In the genomic region with DNA sequence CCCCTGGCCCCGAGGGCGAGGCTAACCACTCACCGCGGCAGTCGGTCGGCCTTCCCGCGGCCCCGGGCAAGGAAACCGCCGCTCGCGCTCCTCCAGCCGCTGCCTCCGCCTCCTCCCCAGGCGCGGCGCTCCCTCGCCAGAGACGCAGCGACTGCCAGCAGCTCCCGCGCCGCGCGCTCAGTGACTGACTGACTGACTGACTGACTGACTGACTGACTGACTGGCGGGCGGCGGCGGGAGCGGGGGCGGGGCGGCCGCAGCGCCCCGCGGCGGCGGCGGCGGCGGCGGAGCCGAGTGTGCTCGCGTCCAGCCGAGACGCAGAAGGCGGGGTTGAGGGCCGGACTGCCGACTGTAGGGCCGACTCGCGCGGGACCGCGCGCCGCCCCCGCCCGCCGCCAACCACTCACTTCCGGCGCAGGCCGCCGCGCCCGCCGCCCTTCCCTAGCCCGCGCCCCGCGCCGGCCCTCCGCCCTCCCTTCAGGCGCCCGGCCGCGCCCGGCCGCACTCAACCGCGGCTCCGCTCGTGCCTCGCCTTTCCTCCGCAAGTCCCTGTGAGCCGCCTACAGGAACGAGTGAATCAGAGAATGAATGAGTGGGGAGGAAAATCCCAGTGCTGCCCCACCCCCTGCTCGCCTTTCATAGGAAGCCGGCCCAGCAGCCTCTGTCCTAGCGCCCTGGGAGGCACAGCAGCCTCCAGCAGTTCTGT, we compare ENCODE assay signal across 1 cellular context.
A peak's percentile ranks its signal among the peaks of the same experiment; 100 is the strongest.
TF ChIP-seq lines count a peak whose summit lies in the region.

A gene with protein sequence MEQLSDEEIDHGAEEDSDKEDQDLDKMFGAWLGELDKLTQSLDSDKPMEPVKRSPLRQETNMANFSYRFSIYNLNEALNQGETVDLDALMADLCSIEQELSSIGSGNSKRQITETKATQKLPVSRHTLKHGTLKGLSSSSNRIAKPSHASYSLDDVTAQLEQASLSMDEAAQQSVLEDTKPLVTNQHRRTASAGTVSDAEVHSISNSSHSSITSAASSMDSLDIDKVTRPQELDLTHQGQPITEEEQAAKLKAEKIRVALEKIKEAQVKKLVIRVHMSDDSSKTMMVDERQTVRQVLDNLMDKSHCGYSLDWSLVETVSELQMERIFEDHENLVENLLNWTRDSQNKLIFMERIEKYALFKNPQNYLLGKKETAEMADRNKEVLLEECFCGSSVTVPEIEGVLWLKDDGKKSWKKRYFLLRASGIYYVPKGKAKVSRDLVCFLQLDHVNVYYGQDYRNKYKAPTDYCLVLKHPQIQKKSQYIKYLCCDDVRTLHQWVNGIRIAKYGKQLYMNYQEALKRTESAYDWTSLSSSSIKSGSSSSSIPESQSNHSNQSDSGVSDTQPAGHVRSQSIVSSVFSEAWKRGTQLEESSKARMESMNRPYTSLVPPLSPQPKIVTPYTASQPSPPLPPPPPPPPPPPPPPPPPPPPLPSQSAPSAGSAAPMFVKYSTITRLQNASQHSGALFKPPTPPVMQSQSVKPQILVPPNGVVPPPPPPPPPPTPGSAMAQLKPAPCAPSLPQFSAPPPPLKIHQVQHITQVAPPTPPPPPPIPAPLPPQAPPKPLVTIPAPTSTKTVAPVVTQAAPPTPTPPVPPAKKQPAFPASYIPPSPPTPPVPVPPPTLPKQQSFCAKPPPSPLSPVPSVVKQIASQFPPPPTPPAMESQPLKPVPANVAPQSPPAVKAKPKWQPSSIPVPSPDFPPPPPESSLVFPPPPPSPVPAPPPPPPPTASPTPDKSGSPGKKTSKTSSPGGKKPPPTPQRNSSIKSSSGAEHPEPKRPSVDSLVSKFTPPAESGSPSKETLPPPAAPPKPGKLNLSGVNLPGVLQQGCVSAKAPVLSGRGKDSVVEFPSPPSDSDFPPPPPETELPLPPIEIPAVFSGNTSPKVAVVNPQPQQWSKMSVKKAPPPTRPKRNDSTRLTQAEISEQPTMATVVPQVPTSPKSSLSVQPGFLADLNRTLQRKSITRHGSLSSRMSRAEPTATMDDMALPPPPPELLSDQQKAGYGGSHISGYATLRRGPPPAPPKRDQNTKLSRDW (minus strand): TSS at position 224 of the 706 bp plus-strand sequence. CDS start 39,948 bp downstream, outside the sequence.

TF ChIP-seq in K562, 482 proteins besides CTCF, POLR2A, EP300 and RAD21 (continues in another document):
- no peak for TF ChIP-seq CHD2 (IDR thresholded peaks at IDR 0.05; ENCODE audit: low read depth, low read length)
- TF ChIP-seq GABPA (tag; conservative IDR thresholded peaks at IDR 0.05; ENCODE audit: low read depth): peak; percentile 80
- TF ChIP-seq ZNF41 (CRISPR knock-in tag; conservative IDR thresholded peaks at IDR 0.05): no peak
- TF ChIP-seq ZBTB1 (CRISPR knock-in tag; IDR thresholded peaks at IDR 0.05; ENCODE audit: borderline replicate concordance, low read depth): peak; percentile 73; the same call in 1 of the 2 replicates
- TF ChIP-seq RB1 (IDR thresholded peaks at IDR 0.05; ENCODE audit: low read depth): peak; percentile 35; the same call in 1 of the 2 replicates
- TF ChIP-seq POLR2AphosphoS5 (IDR thresholded peaks at IDR 0.05; ENCODE audit: control insufficient read depth, insufficient read depth, low read depth, low read length): 0 out of 2 replicates have a peak, but pooled peaks have one; percentile 21
- TF ChIP-seq CCNT2 (IDR thresholded peaks at IDR 0.05; ENCODE audit: borderline replicate concordance, extremely low read depth, insufficient read length, low read depth, low read length): peak; percentile 56
- peak; percentile 84 for TF ChIP-seq CXXC5 (CRISPR knock-in tag; IDR thresholded peaks at IDR 0.05)
- no peak for TF ChIP-seq TRIM28 (IDR thresholded peaks at IDR 0.05)
- TF ChIP-seq TAF1 (IDR thresholded peaks at IDR 0.05; ENCODE audit: control insufficient read depth, extremely low read depth, insufficient read depth, low read length, severe bottlenecking): peak; percentile 23
- peak; percentile 30 for TF ChIP-seq KDM5B (IDR thresholded peaks at IDR 0.05; ENCODE audit: insufficient replicate concordance, low read depth, low read length)
- TF ChIP-seq, protein P1, sequence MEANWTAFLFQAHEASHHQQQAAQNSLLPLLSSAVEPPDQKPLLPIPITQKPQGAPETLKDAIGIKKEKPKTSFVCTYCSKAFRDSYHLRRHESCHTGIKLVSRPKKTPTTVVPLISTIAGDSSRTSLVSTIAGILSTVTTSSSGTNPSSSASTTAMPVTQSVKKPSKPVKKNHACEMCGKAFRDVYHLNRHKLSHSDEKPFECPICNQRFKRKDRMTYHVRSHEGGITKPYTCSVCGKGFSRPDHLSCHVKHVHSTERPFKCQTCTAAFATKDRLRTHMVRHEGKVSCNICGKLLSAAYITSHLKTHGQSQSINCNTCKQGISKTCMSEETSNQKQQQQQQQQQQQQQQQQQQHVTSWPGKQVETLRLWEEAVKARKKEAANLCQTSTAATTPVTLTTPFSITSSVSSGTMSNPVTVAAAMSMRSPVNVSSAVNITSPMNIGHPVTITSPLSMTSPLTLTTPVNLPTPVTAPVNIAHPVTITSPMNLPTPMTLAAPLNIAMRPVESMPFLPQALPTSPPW (CRISPR knock-in tag; IDR thresholded peaks at IDR 0.05): peak; percentile 79
- TF ChIP-seq PHF20 (IDR thresholded peaks at IDR 0.05; ENCODE audit: partially characterized antibody): peak; percentile 25
- TF ChIP-seq, protein P2, sequence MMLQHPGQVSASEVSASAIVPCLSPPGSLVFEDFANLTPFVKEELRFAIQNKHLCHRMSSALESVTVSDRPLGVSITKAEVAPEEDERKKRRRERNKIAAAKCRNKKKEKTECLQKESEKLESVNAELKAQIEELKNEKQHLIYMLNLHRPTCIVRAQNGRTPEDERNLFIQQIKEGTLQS (IDR thresholded peaks at IDR 0.05): no peak
- TF ChIP-seq, protein P2 (CRISPR knock-in tag; conservative IDR thresholded peaks at IDR 0.05): no peak
- TF ChIP-seq DNMT1 (IDR thresholded peaks at IDR 0.05): no peak
- TF ChIP-seq NONO (IDR thresholded peaks at IDR 0.05; ENCODE audit: low read depth in 2 of 2, low read length in 1 of 2): peak in 1 of 2 experiments; percentile 13; a peak in 1 of 4 replicates
- TF ChIP-seq, protein P3, sequence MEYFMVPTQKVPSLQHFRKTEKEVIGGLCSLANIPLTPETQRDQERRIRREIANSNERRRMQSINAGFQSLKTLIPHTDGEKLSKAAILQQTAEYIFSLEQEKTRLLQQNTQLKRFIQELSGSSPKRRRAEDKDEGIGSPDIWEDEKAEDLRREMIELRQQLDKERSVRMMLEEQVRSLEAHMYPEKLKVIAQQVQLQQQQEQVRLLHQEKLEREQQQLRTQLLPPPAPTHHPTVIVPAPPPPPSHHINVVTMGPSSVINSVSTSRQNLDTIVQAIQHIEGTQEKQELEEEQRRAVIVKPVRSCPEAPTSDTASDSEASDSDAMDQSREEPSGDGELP (CRISPR knock-in tag; IDR thresholded peaks at IDR 0.05; ENCODE audit: borderline replicate concordance): 0 out of 2 replicates have a peak, but pooled peaks have one; percentile 3
- TF ChIP-seq, protein P4, sequence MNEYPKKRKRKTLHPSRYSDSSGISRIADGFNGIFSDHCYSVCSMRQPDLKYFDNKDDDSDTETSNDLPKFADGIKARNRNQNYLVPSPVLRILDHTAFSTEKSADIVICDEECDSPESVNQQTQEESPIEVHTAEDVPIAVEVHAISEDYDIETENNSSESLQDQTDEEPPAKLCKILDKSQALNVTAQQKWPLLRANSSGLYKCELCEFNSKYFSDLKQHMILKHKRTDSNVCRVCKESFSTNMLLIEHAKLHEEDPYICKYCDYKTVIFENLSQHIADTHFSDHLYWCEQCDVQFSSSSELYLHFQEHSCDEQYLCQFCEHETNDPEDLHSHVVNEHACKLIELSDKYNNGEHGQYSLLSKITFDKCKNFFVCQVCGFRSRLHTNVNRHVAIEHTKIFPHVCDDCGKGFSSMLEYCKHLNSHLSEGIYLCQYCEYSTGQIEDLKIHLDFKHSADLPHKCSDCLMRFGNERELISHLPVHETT (CRISPR knock-in tag; conservative IDR thresholded peaks at IDR 0.05 in 1 of 2, IDR thresholded peaks at IDR 0.05 in 1 of 2): no peak
- peak; percentile 90 for TF ChIP-seq SMAD4 (CRISPR knock-in tag; conservative IDR thresholded peaks at IDR 0.05)
- TF ChIP-seq, protein P5, sequence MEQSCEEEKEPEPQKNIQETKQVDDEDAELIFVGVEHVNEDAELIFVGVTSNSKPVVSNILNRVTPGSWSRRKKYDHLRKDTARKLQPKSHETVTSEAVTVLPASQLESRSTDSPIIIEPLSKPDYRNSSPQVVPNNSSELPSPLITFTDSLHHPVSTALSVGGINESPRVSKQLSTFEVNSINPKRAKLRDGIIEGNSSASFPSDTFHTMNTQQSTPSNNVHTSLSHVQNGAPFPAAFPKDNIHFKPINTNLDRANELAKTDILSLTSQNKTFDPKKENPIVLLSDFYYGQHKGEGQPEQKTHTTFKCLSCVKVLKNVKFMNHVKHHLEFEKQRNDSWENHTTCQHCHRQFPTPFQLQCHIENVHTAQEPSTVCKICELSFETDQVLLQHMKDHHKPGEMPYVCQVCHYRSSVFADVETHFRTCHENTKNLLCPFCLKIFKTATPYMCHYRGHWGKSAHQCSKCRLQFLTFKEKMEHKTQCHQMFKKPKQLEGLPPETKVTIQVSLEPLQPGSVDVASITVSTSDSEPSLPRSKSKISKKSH (CRISPR knock-in tag; IDR thresholded peaks at IDR 0.05): no peak
- no peak for TF ChIP-seq ZNF124 (CRISPR knock-in tag; IDR thresholded peaks at IDR 0.05)
- TF ChIP-seq, protein P6, sequence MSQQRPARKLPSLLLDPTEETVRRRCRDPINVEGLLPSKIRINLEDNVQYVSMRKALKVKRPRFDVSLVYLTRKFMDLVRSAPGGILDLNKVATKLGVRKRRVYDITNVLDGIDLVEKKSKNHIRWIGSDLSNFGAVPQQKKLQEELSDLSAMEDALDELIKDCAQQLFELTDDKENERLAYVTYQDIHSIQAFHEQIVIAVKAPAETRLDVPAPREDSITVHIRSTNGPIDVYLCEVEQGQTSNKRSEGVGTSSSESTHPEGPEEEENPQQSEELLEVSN (IDR thresholded peaks at IDR 0.05; ENCODE audit: borderline replicate concordance in 1 of 2, extremely low read depth in 1 of 2, insufficient read depth in 1 of 2, insufficient read length in 1 of 2, low read depth in 1 of 2, low read length in 1 of 2, poor library complexity in 1 of 2, severe bottlenecking in 1 of 2): peak in 1 of 2 experiments; percentile 40
- TF ChIP-seq, protein P7, sequence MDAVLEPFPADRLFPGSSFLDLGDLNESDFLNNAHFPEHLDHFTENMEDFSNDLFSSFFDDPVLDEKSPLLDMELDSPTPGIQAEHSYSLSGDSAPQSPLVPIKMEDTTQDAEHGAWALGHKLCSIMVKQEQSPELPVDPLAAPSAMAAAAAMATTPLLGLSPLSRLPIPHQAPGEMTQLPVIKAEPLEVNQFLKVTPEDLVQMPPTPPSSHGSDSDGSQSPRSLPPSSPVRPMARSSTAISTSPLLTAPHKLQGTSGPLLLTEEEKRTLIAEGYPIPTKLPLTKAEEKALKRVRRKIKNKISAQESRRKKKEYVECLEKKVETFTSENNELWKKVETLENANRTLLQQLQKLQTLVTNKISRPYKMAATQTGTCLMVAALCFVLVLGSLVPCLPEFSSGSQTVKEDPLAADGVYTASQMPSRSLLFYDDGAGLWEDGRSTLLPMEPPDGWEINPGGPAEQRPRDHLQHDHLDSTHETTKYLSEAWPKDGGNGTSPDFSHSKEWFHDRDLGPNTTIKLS (IDR thresholded peaks at IDR 0.05; ENCODE audit: borderline replicate concordance, low read depth): peak; percentile 25; the same call in 1 of the 2 replicates
- no peak for TF ChIP-seq ZNF79 (CRISPR knock-in tag; IDR thresholded peaks at IDR 0.05; ENCODE audit: low read depth)
- TF ChIP-seq, protein P8, sequence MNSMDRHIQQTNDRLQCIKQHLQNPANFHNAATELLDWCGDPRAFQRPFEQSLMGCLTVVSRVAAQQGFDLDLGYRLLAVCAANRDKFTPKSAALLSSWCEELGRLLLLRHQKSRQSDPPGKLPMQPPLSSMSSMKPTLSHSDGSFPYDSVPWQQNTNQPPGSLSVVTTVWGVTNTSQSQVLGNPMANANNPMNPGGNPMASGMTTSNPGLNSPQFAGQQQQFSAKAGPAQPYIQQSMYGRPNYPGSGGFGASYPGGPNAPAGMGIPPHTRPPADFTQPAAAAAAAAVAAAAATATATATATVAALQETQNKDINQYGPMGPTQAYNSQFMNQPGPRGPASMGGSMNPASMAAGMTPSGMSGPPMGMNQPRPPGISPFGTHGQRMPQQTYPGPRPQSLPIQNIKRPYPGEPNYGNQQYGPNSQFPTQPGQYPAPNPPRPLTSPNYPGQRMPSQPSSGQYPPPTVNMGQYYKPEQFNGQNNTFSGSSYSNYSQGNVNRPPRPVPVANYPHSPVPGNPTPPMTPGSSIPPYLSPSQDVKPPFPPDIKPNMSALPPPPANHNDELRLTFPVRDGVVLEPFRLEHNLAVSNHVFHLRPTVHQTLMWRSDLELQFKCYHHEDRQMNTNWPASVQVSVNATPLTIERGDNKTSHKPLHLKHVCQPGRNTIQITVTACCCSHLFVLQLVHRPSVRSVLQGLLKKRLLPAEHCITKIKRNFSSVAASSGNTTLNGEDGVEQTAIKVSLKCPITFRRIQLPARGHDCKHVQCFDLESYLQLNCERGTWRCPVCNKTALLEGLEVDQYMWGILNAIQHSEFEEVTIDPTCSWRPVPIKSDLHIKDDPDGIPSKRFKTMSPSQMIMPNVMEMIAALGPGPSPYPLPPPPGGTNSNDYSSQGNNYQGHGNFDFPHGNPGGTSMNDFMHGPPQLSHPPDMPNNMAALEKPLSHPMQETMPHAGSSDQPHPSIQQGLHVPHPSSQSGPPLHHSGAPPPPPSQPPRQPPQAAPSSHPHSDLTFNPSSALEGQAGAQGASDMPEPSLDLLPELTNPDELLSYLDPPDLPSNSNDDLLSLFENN (IDR thresholded peaks at IDR 0.05; ENCODE audit: low read depth in 2 of 2, low read length in 2 of 2): no peak
- TF ChIP-seq RBFOX2 (IDR thresholded peaks at IDR 0.05; ENCODE audit: low read depth, low read length): peak; percentile 73
- TF ChIP-seq GABPB1 (CRISPR knock-in tag; IDR thresholded peaks at IDR 0.05): 0 out of 2 replicates have a peak, but pooled peaks have one; percentile 47
- peak; percentile 26 to 39; a peak in 2 of 4 replicates for TF ChIP-seq MAZ (CRISPR knock-in tag; conservative IDR thresholded peaks at IDR 0.05 in 1 of 2, IDR thresholded peaks at IDR 0.05 in 1 of 2)
- TF ChIP-seq ZBTB17 (CRISPR knock-in tag; IDR thresholded peaks at IDR 0.05): no peak
- TF ChIP-seq SAP30 (IDR thresholded peaks at IDR 0.05; ENCODE audit: borderline replicate concordance, insufficient read depth, low read depth, low read length, poor library complexity, severe bottlenecking): peak; percentile 30
- TF ChIP-seq ZNF263 (CRISPR knock-in tag; IDR thresholded peaks at IDR 0.05; ENCODE audit: borderline replicate concordance): peak; percentile 57; the same call in 1 of the 2 replicates
- peak; percentile 14 for TF ChIP-seq FIP1L1 (IDR thresholded peaks at IDR 0.05; ENCODE audit: low read depth, low read length, poor library complexity, severe bottlenecking)
- 0 out of 4 replicates have a peak, but pooled peaks of 1 of the 2 experiments have one; percentile 31 for TF ChIP-seq RCOR1 (IDR thresholded peaks at IDR 0.05; ENCODE audit: borderline replicate concordance in 1 of 2, low read depth in 2 of 2, low read length in 2 of 2)
- no peak for TF ChIP-seq ARID1B (IDR thresholded peaks at IDR 0.05)
- peak; percentile 28 for TF ChIP-seq HMGN3 (IDR thresholded peaks at IDR 0.05; ENCODE audit: borderline replicate concordance, extremely low read depth, insufficient read length, low read depth, low read length)
